29 cellular contexts compared by ENCODE assay signal in genomic region chr6:108227290-108227689, GRCh38.
"Had no signal": no experiment of that assay in that cellular context is flagged by ENCODE, and none has a peak within 500 bp of the region (broad histone marks: within the 10 kb centered on the region; RNA-seq: fewer than 3 reads in every experiment).

No MANE protein-coding gene starts in this region.

- H3K4me3 ChIP-seq: adrenal gland, ascending aorta, colonic mucosa, hepatocyte, ovary, prostate gland, spleen, upper lobe of right lung had no signal

- H3K9me3 Mint-ChIP-seq: activated CD4-positive, alpha-beta T cell treated with anti-CD3 and anti-CD28 coated beads, Interleukin-2, amount 10 ng/mL, durations not matched to agents 7 days and 5 days; activated CD8-positive, alpha-beta T cell treated with anti-CD3 and anti-CD28 coated beads for 36 hours; activated naive CD4-positive, alpha-beta T cell treated with anti-CD3 and anti-CD28 coated beads, Interleukin-2, amount 50 U/mL, for 24 hours; immature natural killer cell; natural killer cell; T-cell; T-helper 2 cell treated with Interferon-gamma antibody and Interleukin-4, amounts not matched to agents 5 μg/mL and 100 μg/mL, for 36 hours had no signal

- H3K27ac ChIP-seq: adrenal gland, ascending aorta, brain microvascular endothelial cell, colonic mucosa, hepatocyte, ovary, prostate gland, spleen, upper lobe of right lung, VCaP had no signal

- H3K4me1 ChIP-seq: ascending aorta, colonic mucosa, prostate gland had no signal

- H3K4me3 Mint-ChIP-seq: activated CD4-positive, alpha-beta T cell treated with anti-CD3 and anti-CD28 coated beads, Interleukin-2, amount 10 ng/mL, durations not matched to agents 7 days and 5 days; activated CD8-positive, alpha-beta memory T cell treated with anti-CD3 and anti-CD28 coated beads, Interleukin-2, amount 10 ng/mL, durations not matched to agents 7 days and 5 days; activated CD8-positive, alpha-beta T cell treated with anti-CD3 and anti-CD28 coated beads for 36 hours; activated naive CD4-positive, alpha-beta T cell treated with anti-CD3 and anti-CD28 coated beads, Interleukin-2, amount 50 U/mL, for 24 hours; immature natural killer cell; natural killer cell; T-cell; T-helper 2 cell treated with Interferon-gamma antibody and Interleukin-4, amounts not matched to agents 5 μg/mL and 100 μg/mL, for 36 hours had no signal

- FAIRE-seq: endometrium had no signal

- ATAC-seq: activated CD8-positive, alpha-beta memory T cell treated with anti-CD3 and anti-CD28 coated beads, Interleukin-2, amount 10 ng/mL, durations not matched to agents 7 days and 5 days; activated CD8-positive, alpha-beta T cell treated with anti-CD3 and anti-CD28 coated beads for 36 hours; left ventricle myocardium superior; natural killer cell; stimulated activated naive CD8-positive, alpha-beta T cell treated with anti-CD3 and anti-CD28 coated beads, Interleukin-15, Interleukin-2, amounts not matched to agents 100 U/mL and 50 U/mL, for 24 hours; T-cell; upper lobe of right lung had no signal

- DNase-seq: activated CD4-positive, alpha-beta T cell treated with anti-CD3 and anti-CD28 coated beads, Interleukin-2, amount 10 ng/mL, durations not matched to agents 7 days and 5 days; activated CD4-positive, CD25-positive, alpha-beta regulatory T cell treated with anti-CD3 and anti-CD28 coated beads, Interleukin-2, amount 50 U/mL, for 72 hours; activated CD8-positive, alpha-beta memory T cell treated with anti-CD3 and anti-CD28 coated beads, Interleukin-2, amount 10 ng/mL, durations not matched to agents 7 days and 5 days; activated CD8-positive, alpha-beta T cell treated with anti-CD3 and anti-CD28 coated beads for 36 hours; activated gamma-delta T cell treated with Interleukin-2 at 50 U/mL for 16 hours; adrenal gland; brain microvascular endothelial cell; colonic mucosa; erythroblast; foreskin melanocyte; glutamatergic neuron; immature natural killer cell; left ventricle myocardium superior; mammary epithelial cell; midbrain; natural killer cell; ovary; spleen; stimulated activated CD4-positive, alpha-beta T cell treated with anti-CD3 and anti-CD28 coated beads, Interleukin-4, amount 100 ng/mL, for 1 hour; stimulated activated naive CD8-positive, alpha-beta T cell treated with anti-CD3 and anti-CD28 coated beads, Interleukin-15, Interleukin-2, amounts not matched to agents 100 U/mL and 50 U/mL, for 24 hours; T-cell; upper lobe of right lung had no signal

- H3K9me3 ChIP-seq: adrenal gland, ascending aorta, colonic mucosa, ovary, prostate gland, spleen, upper lobe of right lung had no signal

- H3K36me3 ChIP-seq: adrenal gland, brain microvascular endothelial cell, colonic mucosa, ovary, prostate gland had no signal

- H3K27ac Mint-ChIP-seq: activated CD4-positive, alpha-beta T cell treated with anti-CD3 and anti-CD28 coated beads, Interleukin-2, amount 10 ng/mL, durations not matched to agents 7 days and 5 days; activated CD8-positive, alpha-beta memory T cell treated with anti-CD3 and anti-CD28 coated beads, Interleukin-2, amount 10 ng/mL, durations not matched to agents 7 days and 5 days; activated CD8-positive, alpha-beta T cell treated with anti-CD3 and anti-CD28 coated beads for 36 hours; T-cell; T-helper 2 cell treated with Interferon-gamma antibody and Interleukin-4, amounts not matched to agents 5 μg/mL and 100 μg/mL, for 36 hours had no signal

- H3K27me3 ChIP-seq: adrenal gland, ascending aorta, brain microvascular endothelial cell, colonic mucosa, hepatocyte, ovary, spleen, upper lobe of right lung had no signal
